ENCODE assay signal across 15 cellular contexts in the genomic region with DNA sequence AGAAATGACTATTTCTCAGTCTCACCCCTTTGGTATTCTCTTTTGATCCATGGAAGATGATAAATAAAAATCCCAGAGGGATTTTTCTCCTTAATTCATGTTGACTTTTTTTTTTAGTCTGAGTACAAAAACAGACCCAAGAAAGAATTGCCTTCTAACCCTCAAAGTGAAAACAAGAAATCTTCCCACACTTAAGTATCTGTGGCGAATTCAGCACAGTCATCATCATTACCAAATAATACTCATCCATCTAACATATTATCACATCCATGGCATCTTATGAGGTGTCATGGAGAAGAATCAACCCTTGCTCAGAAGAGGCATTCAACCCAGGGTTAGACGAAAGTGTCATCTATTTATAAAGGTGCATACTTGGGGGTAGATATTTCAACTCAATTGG.
"Had no signal": no experiment of that assay in that cellular context is flagged by ENCODE, and none has a peak within 500 bp of the region (broad histone marks: within the 10 kb centered on the region; RNA-seq: fewer than 3 reads in every experiment).

No MANE protein-coding gene starts in this region.

- H3K4me3 ChIP-seq: transverse colon had no signal

- DNase-seq: activated CD4-positive, alpha-beta T cell treated with anti-CD3 and anti-CD28 coated beads, Interleukin-2, amount 50 U/mL, for 4 hours; activated CD4-positive, CD25-positive, alpha-beta regulatory T cell treated with anti-CD3 and anti-CD28 coated beads, Interleukin-2, amount 50 U/mL, for 72 hours; activated CD8-positive, alpha-beta memory T cell treated with anti-CD3 and anti-CD28 coated beads, Interleukin-2, amount 10 ng/mL, durations not matched to agents 7 days and 5 days; activated effector memory CD4-positive, alpha-beta T cell treated with anti-CD3 and anti-CD28 coated beads, Interleukin-2, amount 50 U/mL, for 16 hours; activated T-cell treated with anti-CD3 and anti-CD28 coated beads, Interleukin-2, amount 50 U/mL, for 4 hours; brain microvascular endothelial cell; foreskin keratinocyte; kidney; naive thymus-derived CD4-positive, alpha-beta T cell; right cardiac atrium; stimulated activated CD4-positive, alpha-beta T cell treated with anti-CD3 and anti-CD28 coated beads, Interleukin-2, amount 100 ng/mL, for 24 hours; stimulated activated naive B cell treated with anti-CD40 and anti-IgM and Interleukin-4, amounts not matched to agents 10 μg/mL and 1 μg/mL and 100 μg/mL, for 72 hours; substantia nigra; transverse colon had no signal

- H3K9me3 ChIP-seq: transverse colon had no signal

- H3K4me1 ChIP-seq: foreskin keratinocyte, transverse colon had no signal

- H3K27me3 ChIP-seq: brain microvascular endothelial cell had no signal

- H3K27ac ChIP-seq: brain microvascular endothelial cell, foreskin keratinocyte had no signal

- H3K36me3 ChIP-seq: brain microvascular endothelial cell, transverse colon had no signal

- ATAC-seq: activated CD8-positive, alpha-beta memory T cell treated with anti-CD3 and anti-CD28 coated beads, Interleukin-2, amount 10 ng/mL, durations not matched to agents 7 days and 5 days; activated T-cell treated with anti-CD3 and anti-CD28 coated beads, Interleukin-2, amount 50 U/mL, for 4 hours; esophagus mucosa; foreskin keratinocyte; naive thymus-derived CD4-positive, alpha-beta T cell; stimulated activated naive B cell treated with anti-CD40 and anti-IgM and Interleukin-4, amounts not matched to agents 10 μg/mL and 1 μg/mL and 100 μg/mL, for 72 hours had no signal
